In genomic region chr21:33479679-33480480, GRCh38 we compare ENCODE assay signal across 1 cellular context.
TF ChIP-seq lines count a peak whose summit lies in the region.

TSS of gene TMEM50B (minus strand) at chr21:33479974. CDS start at chr21:33468885, 11,089 bp downstream.

TF ChIP-seq in HepG2, 621 proteins besides CTCF, POLR2A, EP300 and RAD21 (continued from another document and continues in another):
- TF ChIP-seq AFF4 (CRISPR knock-in tag; IDR thresholded peaks at IDR 0.05) (0 out of 2 replicates have a peak, but pooled peaks have one; percentile 63), RFXANK (CRISPR knock-in tag; IDR thresholded peaks at IDR 0.05) (no peak), ZMAT5 (CRISPR knock-in tag; IDR thresholded peaks at IDR 0.05; ENCODE audit: borderline replicate concordance, low read depth) (no peak), ISX (CRISPR knock-in tag; conservative IDR thresholded peaks at IDR 0.05) (no peak; the same call in 1 of the 2 replicates), KDM4B (CRISPR knock-in tag; IDR thresholded peaks at IDR 0.05) (no peak), ZNF567 (CRISPR knock-in tag; IDR thresholded peaks at IDR 0.05; ENCODE audit: borderline replicate concordance) (0 out of 2 replicates have a peak, but pooled peaks have one; percentile 14), ZBTB14 (CRISPR knock-in tag; IDR thresholded peaks at IDR 0.05) (no peak), ZNF337 (CRISPR knock-in tag; IDR thresholded peaks at IDR 0.05; ENCODE audit: borderline replicate concordance, low read depth) (peak; percentile 9; the same call in 1 of the 2 replicates), ZNF251 (CRISPR knock-in tag; IDR thresholded peaks at IDR 0.05) (no peak), ZUFSP (CRISPR knock-in tag; IDR thresholded peaks at IDR 0.05; ENCODE audit: borderline replicate concordance) (no peak), ZNF546 (CRISPR knock-in tag; conservative IDR thresholded peaks at IDR 0.05) (peak; percentile 73; the same call in 1 of the 2 replicates), PCBP2 (optimal IDR thresholded peaks at IDR 0.05; ENCODE audit: low read depth, low read length, poor library complexity, severe bottlenecking) (no peak), NFIC (IDR thresholded peaks at IDR 0.05; ENCODE audit: low read length) (no peak), ZNF564 (CRISPR knock-in tag; IDR thresholded peaks at IDR 0.05) (peak; percentile 86), ZNF432 (CRISPR knock-in tag; IDR thresholded peaks at IDR 0.05; ENCODE audit: borderline replicate concordance) (no peak), ZNF3 (CRISPR knock-in tag; IDR thresholded peaks at IDR 0.05) (0 out of 2 replicates have a peak, but pooled peaks have one; percentile 27), ZNF788 (CRISPR knock-in tag; IDR thresholded peaks at IDR 0.05; ENCODE audit: borderline replicate concordance) (peak; percentile 23; the same call in 1 of the 2 replicates), CREBL2 (CRISPR knock-in tag; IDR thresholded peaks at IDR 0.05; ENCODE audit: borderline replicate concordance) (no peak; the same call in 1 of the 2 replicates), FLYWCH1 (CRISPR knock-in tag; IDR thresholded peaks at IDR 0.05) (no peak), IRF9 (CRISPR knock-in tag; IDR thresholded peaks at IDR 0.05; ENCODE audit: borderline replicate concordance) (peak; percentile 69; the same call in 1 of the 2 replicates), TGIF2 (CRISPR knock-in tag; IDR thresholded peaks at IDR 0.05) (peak; percentile 25), JUN (CRISPR knock-in tag; IDR thresholded peaks at IDR 0.05) (no peak), MZF1 (CRISPR knock-in tag; IDR thresholded peaks at IDR 0.05; ENCODE audit: borderline replicate concordance) (no peak), PAF1 (CRISPR knock-in tag; IDR thresholded peaks at IDR 0.05) (no peak), KAT2B (IDR thresholded peaks at IDR 0.05; ENCODE audit: borderline replicate concordance, low read depth, low read length) (no peak), MTF1 (CRISPR knock-in tag; IDR thresholded peaks at IDR 0.05) (peak; percentile 87; the same call in 1 of the 2 replicates), ZNF704 (CRISPR knock-in tag; IDR thresholded peaks at IDR 0.05; ENCODE audit: borderline replicate concordance) (no peak), SIN3A (IDR thresholded peaks at IDR 0.05; ENCODE audit: borderline replicate concordance, low read depth, low read length) (peak; percentile 75; the same call in 1 of the 2 replicates), POLR2AphosphoS2 (IDR thresholded peaks at IDR 0.05; ENCODE audit: low read depth, low read length) (no peak), ZBTB43 (CRISPR knock-in tag; conservative IDR thresholded peaks at IDR 0.05) (peak; percentile 36; the same call in 1 of the 2 replicates), PRPF4 (IDR thresholded peaks at IDR 0.05; ENCODE audit: low read depth, low read length, poor library complexity, severe bottlenecking) (no peak), E2F1 (CRISPR knock-in tag; IDR thresholded peaks at IDR 0.05) (no peak; the same call in 1 of the 2 replicates), NFE2L2 (IDR thresholded peaks at IDR 0.05; ENCODE audit: low read length) (no peak), MLLT10 (CRISPR knock-in tag; IDR thresholded peaks at IDR 0.05) (no peak), ZMYM4 (CRISPR knock-in tag; IDR thresholded peaks at IDR 0.05) (peak; percentile 75), KLF16 (CRISPR knock-in tag; IDR thresholded peaks at IDR 0.05) (peak in 1 of 2 experiments; percentile 34; a peak in 1 of 4 replicates), HNF4A (CRISPR knock-in tag; IDR thresholded peaks at IDR 0.05) (no peak), CREB1 (IDR thresholded peaks at IDR 0.05) (no peak), CREB1 (CRISPR knock-in tag; IDR thresholded peaks at IDR 0.05) (no peak)
- TF ChIP-seq, protein P1, sequence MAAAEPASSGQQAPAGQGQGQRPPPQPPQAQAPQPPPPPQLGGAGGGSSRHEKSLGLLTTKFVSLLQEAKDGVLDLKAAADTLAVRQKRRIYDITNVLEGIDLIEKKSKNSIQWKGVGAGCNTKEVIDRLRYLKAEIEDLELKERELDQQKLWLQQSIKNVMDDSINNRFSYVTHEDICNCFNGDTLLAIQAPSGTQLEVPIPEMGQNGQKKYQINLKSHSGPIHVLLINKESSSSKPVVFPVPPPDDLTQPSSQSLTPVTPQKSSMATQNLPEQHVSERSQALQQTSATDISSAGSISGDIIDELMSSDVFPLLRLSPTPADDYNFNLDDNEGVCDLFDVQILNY (CRISPR knock-in tag; conservative IDR thresholded peaks at IDR 0.05), result no peak
- TF ChIP-seq, protein P2, sequence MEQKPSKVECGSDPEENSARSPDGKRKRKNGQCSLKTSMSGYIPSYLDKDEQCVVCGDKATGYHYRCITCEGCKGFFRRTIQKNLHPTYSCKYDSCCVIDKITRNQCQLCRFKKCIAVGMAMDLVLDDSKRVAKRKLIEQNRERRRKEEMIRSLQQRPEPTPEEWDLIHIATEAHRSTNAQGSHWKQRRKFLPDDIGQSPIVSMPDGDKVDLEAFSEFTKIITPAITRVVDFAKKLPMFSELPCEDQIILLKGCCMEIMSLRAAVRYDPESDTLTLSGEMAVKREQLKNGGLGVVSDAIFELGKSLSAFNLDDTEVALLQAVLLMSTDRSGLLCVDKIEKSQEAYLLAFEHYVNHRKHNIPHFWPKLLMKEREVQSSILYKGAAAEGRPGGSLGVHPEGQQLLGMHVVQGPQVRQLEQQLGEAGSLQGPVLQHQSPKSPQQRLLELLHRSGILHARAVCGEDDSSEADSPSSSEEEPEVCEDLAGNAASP (CRISPR knock-in tag; IDR thresholded peaks at IDR 0.05; ENCODE audit: borderline replicate concordance), result peak; percentile 43; the same call in 1 of the 2 replicates
- TF ChIP-seq, protein P3, sequence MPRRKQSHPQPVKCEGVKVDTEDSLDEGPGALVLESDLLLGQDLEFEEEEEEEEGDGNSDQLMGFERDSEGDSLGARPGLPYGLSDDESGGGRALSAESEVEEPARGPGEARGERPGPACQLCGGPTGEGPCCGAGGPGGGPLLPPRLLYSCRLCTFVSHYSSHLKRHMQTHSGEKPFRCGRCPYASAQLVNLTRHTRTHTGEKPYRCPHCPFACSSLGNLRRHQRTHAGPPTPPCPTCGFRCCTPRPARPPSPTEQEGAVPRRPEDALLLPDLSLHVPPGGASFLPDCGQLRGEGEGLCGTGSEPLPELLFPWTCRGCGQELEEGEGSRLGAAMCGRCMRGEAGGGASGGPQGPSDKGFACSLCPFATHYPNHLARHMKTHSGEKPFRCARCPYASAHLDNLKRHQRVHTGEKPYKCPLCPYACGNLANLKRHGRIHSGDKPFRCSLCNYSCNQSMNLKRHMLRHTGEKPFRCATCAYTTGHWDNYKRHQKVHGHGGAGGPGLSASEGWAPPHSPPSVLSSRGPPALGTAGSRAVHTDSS (CRISPR knock-in tag; conservative IDR thresholded peaks at IDR 0.05), result no peak
- TF ChIP-seq, protein P4, sequence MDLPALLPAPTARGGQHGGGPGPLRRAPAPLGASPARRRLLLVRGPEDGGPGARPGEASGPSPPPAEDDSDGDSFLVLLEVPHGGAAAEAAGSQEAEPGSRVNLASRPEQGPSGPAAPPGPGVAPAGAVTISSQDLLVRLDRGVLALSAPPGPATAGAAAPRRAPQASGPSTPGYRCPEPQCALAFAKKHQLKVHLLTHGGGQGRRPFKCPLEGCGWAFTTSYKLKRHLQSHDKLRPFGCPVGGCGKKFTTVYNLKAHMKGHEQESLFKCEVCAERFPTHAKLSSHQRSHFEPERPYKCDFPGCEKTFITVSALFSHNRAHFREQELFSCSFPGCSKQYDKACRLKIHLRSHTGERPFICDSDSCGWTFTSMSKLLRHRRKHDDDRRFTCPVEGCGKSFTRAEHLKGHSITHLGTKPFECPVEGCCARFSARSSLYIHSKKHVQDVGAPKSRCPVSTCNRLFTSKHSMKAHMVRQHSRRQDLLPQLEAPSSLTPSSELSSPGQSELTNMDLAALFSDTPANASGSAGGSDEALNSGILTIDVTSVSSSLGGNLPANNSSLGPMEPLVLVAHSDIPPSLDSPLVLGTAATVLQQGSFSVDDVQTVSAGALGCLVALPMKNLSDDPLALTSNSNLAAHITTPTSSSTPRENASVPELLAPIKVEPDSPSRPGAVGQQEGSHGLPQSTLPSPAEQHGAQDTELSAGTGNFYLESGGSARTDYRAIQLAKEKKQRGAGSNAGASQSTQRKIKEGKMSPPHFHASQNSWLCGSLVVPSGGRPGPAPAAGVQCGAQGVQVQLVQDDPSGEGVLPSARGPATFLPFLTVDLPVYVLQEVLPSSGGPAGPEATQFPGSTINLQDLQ (CRISPR knock-in tag; IDR thresholded peaks at IDR 0.05), result peak; percentile 48; the same call in 1 of the 2 replicates
